ENCODE assay signal across 1 cellular context in the genomic region with DNA sequence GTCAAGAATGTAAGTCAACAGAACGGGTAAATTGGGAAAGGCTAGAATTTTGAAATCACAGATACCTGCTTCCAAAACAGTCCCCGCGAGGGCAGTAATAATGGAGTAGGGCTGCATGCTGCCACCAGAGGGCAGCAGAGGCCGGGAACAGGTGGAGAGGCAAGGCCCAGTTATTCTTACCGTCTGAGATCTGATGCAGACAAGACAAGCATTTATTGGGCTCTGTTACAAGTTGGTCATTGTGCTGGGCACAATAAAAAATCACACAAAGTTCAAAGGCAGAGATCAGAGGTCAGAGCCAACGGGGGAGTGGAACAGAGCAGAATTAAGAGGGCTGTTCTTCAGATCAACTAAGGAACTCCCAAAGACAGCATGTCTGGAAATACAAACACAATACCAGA.
A peak's percentile ranks its signal among the peaks of the same experiment; 100 is the strongest.
TF ChIP-seq lines count a peak whose summit lies in the region.

No MANE protein-coding gene starts in this region.

TF ChIP-seq in HepG2, 621 proteins besides CTCF, POLR2A, EP300 and RAD21 (continued from another document and continues in another):
- TF ChIP-seq MXI1 (IDR thresholded peaks at IDR 0.05; ENCODE audit: borderline replicate concordance, low read depth, low read length), result no peak
- TF ChIP-seq, protein P1, sequence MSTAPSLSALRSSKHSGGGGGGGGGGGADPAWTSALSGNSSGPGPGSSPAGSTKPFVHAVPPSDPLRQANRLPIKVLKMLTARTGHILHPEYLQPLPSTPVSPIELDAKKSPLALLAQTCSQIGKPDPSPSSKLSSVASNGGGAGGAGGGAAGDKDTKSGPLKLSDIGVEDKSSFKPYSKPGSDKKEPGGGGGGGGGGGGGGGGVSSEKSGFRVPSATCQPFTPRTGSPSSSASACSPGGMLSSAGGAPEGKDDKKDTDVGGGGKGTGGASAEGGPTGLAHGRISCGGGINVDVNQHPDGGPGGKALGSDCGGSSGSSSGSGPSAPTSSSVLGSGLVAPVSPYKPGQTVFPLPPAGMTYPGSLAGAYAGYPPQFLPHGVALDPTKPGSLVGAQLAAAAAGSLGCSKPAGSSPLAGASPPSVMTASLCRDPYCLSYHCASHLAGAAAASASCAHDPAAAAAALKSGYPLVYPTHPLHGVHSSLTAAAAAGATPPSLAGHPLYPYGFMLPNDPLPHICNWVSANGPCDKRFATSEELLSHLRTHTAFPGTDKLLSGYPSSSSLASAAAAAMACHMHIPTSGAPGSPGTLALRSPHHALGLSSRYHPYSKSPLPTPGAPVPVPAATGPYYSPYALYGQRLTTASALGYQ (CRISPR knock-in tag; IDR thresholded peaks at IDR 0.05), result 0 out of 2 replicates have a peak, but pooled peaks have one; percentile 26
- no peak for TF ChIP-seq TMF1 (CRISPR knock-in tag; IDR thresholded peaks at IDR 0.05; ENCODE audit: low read depth)
- no peak for TF ChIP-seq SNAI1 (CRISPR knock-in tag; IDR thresholded peaks at IDR 0.05; ENCODE audit: borderline replicate concordance)
- TF ChIP-seq ZZZ3 (CRISPR knock-in tag; IDR thresholded peaks at IDR 0.05; ENCODE audit: borderline replicate concordance), result no peak
- TF ChIP-seq, protein P2, sequence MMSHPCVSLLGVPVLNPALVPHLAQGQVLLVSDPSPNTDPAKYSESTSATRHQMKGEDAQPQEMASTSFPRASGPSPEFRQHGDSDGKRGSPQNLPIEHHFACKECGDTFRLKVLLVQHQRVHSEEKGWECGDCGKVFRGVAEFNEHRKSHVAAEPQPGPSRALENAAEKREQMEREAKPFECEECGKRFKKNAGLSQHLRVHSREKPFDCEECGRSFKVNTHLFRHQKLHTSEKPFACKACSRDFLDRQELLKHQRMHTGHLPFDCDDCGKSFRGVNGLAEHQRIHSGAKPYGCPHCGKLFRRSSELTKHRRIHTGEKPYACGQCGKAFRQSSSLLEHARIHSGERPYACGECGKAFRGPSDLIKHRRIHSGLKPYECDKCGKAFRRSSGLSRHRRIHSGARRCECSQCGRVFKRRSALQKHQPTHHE (CRISPR knock-in tag; IDR thresholded peaks at IDR 0.05; ENCODE audit: borderline replicate concordance), result 0 out of 2 replicates have a peak, but pooled peaks have one; percentile 42
- TF ChIP-seq, protein P3, sequence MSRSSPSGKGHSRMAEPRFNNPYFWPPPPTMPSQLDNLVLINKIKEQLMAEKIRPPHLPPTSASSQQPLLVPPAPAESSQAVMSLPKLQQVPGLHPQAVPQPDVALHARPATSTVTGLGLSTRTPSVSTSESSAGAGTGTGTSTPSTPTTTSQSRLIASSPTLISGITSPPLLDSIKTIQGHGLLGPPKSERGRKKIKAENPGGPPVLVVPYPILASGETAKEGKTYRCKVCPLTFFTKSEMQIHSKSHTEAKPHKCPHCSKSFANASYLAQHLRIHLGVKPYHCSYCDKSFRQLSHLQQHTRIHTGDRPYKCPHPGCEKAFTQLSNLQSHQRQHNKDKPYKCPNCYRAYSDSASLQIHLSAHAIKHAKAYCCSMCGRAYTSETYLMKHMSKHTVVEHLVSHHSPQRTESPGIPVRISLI (CRISPR knock-in tag; IDR thresholded peaks at IDR 0.05; ENCODE audit: borderline replicate concordance), result no peak
- 0 out of 2 replicates have a peak, but pooled peaks have one; percentile 26 for TF ChIP-seq CEBPG (CRISPR knock-in tag; IDR thresholded peaks at IDR 0.05)
- no peak for TF ChIP-seq RAD51 (IDR thresholded peaks at IDR 0.05; ENCODE audit: borderline replicate concordance)
- TF ChIP-seq, protein P4, sequence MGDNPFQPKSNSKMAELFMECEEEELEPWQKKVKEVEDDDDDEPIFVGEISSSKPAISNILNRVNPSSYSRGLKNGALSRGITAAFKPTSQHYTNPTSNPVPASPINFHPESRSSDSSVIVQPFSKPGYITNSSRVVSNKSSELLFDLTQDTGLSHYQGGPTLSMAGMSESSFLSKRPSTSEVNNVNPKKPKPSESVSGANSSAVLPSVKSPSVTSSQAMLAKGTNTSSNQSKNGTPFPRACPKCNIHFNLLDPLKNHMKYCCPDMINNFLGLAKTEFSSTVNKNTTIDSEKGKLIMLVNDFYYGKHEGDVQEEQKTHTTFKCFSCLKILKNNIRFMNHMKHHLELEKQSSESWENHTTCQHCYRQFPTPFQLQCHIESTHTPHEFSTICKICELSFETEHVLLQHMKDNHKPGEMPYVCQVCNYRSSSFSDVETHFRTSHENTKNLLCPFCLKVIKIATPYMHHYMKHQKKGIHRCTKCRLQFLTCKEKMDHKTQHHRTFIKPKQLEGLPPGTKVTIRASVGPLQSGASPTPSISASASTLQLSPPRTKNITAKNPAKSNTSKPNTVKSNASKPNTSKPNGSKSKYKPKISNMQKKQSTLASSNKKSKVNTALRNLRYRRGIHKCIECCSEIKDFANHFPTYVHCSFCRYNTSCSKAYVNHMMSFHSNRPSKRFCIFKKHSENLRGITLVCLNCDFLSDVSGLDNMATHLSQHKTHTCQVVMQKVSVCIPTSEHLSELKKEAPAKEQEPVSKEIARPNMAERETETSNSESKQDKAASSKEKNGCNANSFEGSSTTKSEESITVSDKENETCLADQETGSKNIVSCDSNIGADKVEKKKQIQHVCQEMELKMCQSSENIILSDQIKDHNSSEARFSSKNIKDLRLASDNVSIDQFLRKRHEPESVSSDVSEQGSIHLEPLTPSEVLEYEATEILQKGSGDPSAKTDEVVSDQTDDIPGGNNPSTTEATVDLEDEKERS (CRISPR knock-in tag; IDR thresholded peaks at IDR 0.05), result no peak
- no peak for TF ChIP-seq ZNF12 (CRISPR knock-in tag; IDR thresholded peaks at IDR 0.05)
- TF ChIP-seq ZFYVE20 (CRISPR knock-in tag; IDR thresholded peaks at IDR 0.05; ENCODE audit: borderline replicate concordance, low read depth), result no peak
- TF ChIP-seq ZNF34 (CRISPR knock-in tag; IDR thresholded peaks at IDR 0.05; ENCODE audit: borderline replicate concordance), result no peak
- no peak for TF ChIP-seq FOXO1 (CRISPR knock-in tag; IDR thresholded peaks at IDR 0.05)
- TF ChIP-seq, protein P5, sequence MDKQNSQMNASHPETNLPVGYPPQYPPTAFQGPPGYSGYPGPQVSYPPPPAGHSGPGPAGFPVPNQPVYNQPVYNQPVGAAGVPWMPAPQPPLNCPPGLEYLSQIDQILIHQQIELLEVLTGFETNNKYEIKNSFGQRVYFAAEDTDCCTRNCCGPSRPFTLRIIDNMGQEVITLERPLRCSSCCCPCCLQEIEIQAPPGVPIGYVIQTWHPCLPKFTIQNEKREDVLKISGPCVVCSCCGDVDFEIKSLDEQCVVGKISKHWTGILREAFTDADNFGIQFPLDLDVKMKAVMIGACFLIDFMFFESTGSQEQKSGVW (CRISPR knock-in tag; IDR thresholded peaks at IDR 0.05; ENCODE audit: borderline replicate concordance), result no peak
- no peak for TF ChIP-seq ZNF468 (CRISPR knock-in tag; IDR thresholded peaks at IDR 0.05)
- TF ChIP-seq KLF11 (CRISPR knock-in tag; IDR thresholded peaks at IDR 0.05), result 0 out of 2 replicates have a peak, but pooled peaks have one; percentile 38
- no peak for TF ChIP-seq TSC22D2 (CRISPR knock-in tag; IDR thresholded peaks at IDR 0.05; ENCODE audit: borderline replicate concordance)
- TF ChIP-seq, protein P6, sequence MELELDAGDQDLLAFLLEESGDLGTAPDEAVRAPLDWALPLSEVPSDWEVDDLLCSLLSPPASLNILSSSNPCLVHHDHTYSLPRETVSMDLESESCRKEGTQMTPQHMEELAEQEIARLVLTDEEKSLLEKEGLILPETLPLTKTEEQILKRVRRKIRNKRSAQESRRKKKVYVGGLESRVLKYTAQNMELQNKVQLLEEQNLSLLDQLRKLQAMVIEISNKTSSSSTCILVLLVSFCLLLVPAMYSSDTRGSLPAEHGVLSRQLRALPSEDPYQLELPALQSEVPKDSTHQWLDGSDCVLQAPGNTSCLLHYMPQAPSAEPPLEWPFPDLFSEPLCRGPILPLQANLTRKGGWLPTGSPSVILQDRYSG (CRISPR knock-in tag; IDR thresholded peaks at IDR 0.05), result 0 out of 2 replicates have a peak, but pooled peaks have one; percentile 52
- peak; percentile 27; the same call in 1 of the 2 replicates for TF ChIP-seq NR2F6 (IDR thresholded peaks at IDR 0.05)
- peak; percentile 47; the same call in 1 of the 2 replicates for TF ChIP-seq NR2F6 (CRISPR knock-in tag; IDR thresholded peaks at IDR 0.05)
- TF ChIP-seq IRF2 (CRISPR knock-in tag; IDR thresholded peaks at IDR 0.05), result peak; percentile 65
- 0 out of 2 replicates have a peak, but pooled peaks have one; percentile 50 for TF ChIP-seq RFXAP (CRISPR knock-in tag; IDR thresholded peaks at IDR 0.05; ENCODE audit: borderline replicate concordance)
- TF ChIP-seq DNMT1 (CRISPR knock-in tag; IDR thresholded peaks at IDR 0.05), result no peak
- TF ChIP-seq ZNF614 (CRISPR knock-in tag; IDR thresholded peaks at IDR 0.05; ENCODE audit: borderline replicate concordance), result peak; percentile 82
- TF ChIP-seq, protein P7, sequence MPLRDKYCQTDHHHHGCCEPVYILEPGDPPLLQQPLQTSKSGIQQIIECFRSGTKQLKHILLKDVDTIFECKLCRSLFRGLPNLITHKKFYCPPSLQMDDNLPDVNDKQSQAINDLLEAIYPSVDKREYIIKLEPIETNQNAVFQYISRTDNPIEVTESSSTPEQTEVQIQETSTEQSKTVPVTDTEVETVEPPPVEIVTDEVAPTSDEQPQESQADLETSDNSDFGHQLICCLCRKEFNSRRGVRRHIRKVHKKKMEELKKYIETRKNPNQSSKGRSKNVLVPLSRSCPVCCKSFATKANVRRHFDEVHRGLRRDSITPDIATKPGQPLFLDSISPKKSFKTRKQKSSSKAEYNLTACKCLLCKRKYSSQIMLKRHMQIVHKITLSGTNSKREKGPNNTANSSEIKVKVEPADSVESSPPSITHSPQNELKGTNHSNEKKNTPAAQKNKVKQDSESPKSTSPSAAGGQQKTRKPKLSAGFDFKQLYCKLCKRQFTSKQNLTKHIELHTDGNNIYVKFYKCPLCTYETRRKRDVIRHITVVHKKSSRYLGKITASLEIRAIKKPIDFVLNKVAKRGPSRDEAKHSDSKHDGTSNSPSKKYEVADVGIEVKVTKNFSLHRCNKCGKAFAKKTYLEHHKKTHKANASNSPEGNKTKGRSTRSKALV (CRISPR knock-in tag; IDR thresholded peaks at IDR 0.05), result 0 out of 2 replicates have a peak, but pooled peaks have one; percentile 45
- TF ChIP-seq, protein P8, sequence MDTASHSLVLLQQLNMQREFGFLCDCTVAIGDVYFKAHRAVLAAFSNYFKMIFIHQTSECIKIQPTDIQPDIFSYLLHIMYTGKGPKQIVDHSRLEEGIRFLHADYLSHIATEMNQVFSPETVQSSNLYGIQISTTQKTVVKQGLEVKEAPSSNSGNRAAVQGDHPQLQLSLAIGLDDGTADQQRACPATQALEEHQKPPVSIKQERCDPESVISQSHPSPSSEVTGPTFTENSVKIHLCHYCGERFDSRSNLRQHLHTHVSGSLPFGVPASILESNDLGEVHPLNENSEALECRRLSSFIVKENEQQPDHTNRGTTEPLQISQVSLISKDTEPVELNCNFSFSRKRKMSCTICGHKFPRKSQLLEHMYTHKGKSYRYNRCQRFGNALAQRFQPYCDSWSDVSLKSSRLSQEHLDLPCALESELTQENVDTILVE (CRISPR knock-in tag; IDR thresholded peaks at IDR 0.05), result 0 out of 2 replicates have a peak, but pooled peaks have one; percentile 49
- peak; percentile 77 for TF ChIP-seq HOXA5 (CRISPR knock-in tag; IDR thresholded peaks at IDR 0.05)
- TF ChIP-seq, protein P9, sequence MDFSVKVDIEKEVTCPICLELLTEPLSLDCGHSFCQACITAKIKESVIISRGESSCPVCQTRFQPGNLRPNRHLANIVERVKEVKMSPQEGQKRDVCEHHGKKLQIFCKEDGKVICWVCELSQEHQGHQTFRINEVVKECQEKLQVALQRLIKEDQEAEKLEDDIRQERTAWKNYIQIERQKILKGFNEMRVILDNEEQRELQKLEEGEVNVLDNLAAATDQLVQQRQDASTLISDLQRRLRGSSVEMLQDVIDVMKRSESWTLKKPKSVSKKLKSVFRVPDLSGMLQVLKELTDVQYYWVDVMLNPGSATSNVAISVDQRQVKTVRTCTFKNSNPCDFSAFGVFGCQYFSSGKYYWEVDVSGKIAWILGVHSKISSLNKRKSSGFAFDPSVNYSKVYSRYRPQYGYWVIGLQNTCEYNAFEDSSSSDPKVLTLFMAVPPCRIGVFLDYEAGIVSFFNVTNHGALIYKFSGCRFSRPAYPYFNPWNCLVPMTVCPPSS (IDR thresholded peaks at IDR 0.05), result no peak
- no peak for TF ChIP-seq DPF2 (CRISPR knock-in tag; IDR thresholded peaks at IDR 0.05; ENCODE audit: borderline replicate concordance, low read depth)
- TF ChIP-seq, protein P10, sequence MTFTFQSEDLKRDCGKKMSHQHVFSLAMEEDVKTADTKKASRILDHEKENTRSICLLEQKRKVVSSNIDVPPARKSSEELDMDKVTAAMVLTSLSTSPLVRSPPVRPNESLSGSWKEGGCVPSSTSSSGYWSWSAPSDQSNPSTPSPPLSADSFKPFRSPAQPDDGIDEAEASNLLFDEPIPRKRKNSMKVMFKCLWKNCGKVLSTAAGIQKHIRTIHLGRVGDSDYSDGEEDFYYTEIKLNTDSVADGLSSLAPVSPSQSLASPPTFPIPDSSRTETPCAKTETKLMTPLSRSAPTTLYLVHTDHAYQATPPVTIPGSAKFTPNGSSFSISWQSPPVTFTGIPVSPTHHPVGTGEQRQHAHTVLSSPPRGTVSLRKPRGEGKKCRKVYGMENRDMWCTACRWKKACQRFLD (CRISPR knock-in tag; IDR thresholded peaks at IDR 0.05; ENCODE audit: borderline replicate concordance), result no peak
- TF ChIP-seq, protein P11, sequence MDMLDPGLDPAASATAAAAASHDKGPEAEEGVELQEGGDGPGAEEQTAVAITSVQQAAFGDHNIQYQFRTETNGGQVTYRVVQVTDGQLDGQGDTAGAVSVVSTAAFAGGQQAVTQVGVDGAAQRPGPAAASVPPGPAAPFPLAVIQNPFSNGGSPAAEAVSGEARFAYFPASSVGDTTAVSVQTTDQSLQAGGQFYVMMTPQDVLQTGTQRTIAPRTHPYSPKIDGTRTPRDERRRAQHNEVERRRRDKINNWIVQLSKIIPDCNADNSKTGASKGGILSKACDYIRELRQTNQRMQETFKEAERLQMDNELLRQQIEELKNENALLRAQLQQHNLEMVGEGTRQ (IDR thresholded peaks at IDR 0.05; ENCODE audit: low read depth, low read length), result no peak
- TF ChIP-seq, protein P11 (CRISPR knock-in tag; IDR thresholded peaks at IDR 0.05; ENCODE audit: borderline replicate concordance), result no peak
- no peak for TF ChIP-seq ELF4 (CRISPR knock-in tag; IDR thresholded peaks at IDR 0.05; ENCODE audit: borderline replicate concordance)
- TF ChIP-seq SMAD1 (CRISPR knock-in tag; IDR thresholded peaks at IDR 0.05; ENCODE audit: borderline replicate concordance, low read depth), result no peak
- TF ChIP-seq ZNF460 (CRISPR knock-in tag; IDR thresholded peaks at IDR 0.05; ENCODE audit: borderline replicate concordance), result no peak
- TF ChIP-seq ZSCAN12 (CRISPR knock-in tag; IDR thresholded peaks at IDR 0.05), result peak; percentile 44; the same call in 1 of the 2 replicates
- TF ChIP-seq LCORL (IDR thresholded peaks at IDR 0.05), result no peak
- TF ChIP-seq LCORL (CRISPR knock-in tag; IDR thresholded peaks at IDR 0.05), result peak; percentile 55; the same call in 1 of the 2 replicates
